ENCODE assay signal across 29 cellular contexts in genomic region chr2:161763153-161763552, GRCh38.
"Had no signal": no experiment of that assay in that cellular context is flagged by ENCODE, and none has a peak within 500 bp of the region (broad histone marks: within the 10 kb centered on the region; RNA-seq: fewer than 3 reads in every experiment).

No MANE protein-coding gene starts in this region.

- H3K36me3 ChIP-seq: stomach, suprapubic skin, thoracic aorta, thyroid gland, tibial artery, tibial nerve, transverse colon, upper lobe of left lung, upper lobe of right lung, uterus, vagina had no signal

- H3K4me3 ChIP-seq: stomach, suprapubic skin, testis, thoracic aorta, thyroid gland, tibial artery, tibial nerve, transverse colon, upper lobe of left lung, upper lobe of right lung, uterus, vagina had no signal

- ATAC-seq: stimulated activated effector memory CD8-positive, alpha-beta T cell treated with anti-CD3 and anti-CD28 coated beads, Interleukin-12 subunit alpha, Interleukin-12 subunit beta, amount 100 ng/mL, for 72 hours; stimulated activated memory B cell treated with anti-CD40 and anti-IgM and Interleukin-4, amounts not matched to agents 10 μg/mL and 1 μg/mL and 100 μg/mL, for 72 hours; stimulated activated naive B cell treated with anti-CD40 and anti-IgM and Interleukin-4, amounts not matched to agents 10 μg/mL and 1 μg/mL and 100 μg/mL, for 72 hours; stimulated activated naive CD8-positive, alpha-beta T cell treated with anti-CD3 and anti-CD28 coated beads, Interleukin-15, amount 100 ng/mL, for 72 hours; stimulated activated naive CD8-positive, alpha-beta T cell treated with anti-CD3 and anti-CD28 coated beads, Interleukin-15, Interleukin-2, amounts not matched to agents 100 U/mL and 50 U/mL, for 24 hours; upper lobe of right lung had no signal

- H3K27me3 ChIP-seq: stomach, suprapubic skin, testis, thyroid gland, tibial artery, tibial nerve, transverse colon, upper lobe of left lung, upper lobe of right lung, uterus, vagina had no signal

- H3K27ac Mint-ChIP-seq: stimulated activated effector memory CD8-positive, alpha-beta T cell treated with anti-CD3 and anti-CD28 coated beads, Interleukin-12 subunit alpha, Interleukin-12 subunit beta, amount 100 ng/mL, for 72 hours; stimulated activated memory B cell treated with anti-CD40 and anti-IgM and Interleukin-4, amounts not matched to agents 10 μg/mL and 1 μg/mL and 100 μg/mL, for 72 hours; stimulated activated naive B cell treated with anti-CD40 and anti-IgM and Interleukin-4, amounts not matched to agents 10 μg/mL and 1 μg/mL and 100 μg/mL, for 72 hours; stimulated activated naive CD8-positive, alpha-beta T cell treated with anti-CD3 and anti-CD28 coated beads, Interleukin-15, amount 100 ng/mL, for 72 hours; stimulated activated naive CD8-positive, alpha-beta T cell treated with anti-CD3 and anti-CD28 coated beads, Interleukin-15, Interleukin-2, amounts not matched to agents 100 ng/mL and 50 ng/mL, for 24 hours; type B pancreatic cell had no signal

- H3K27me3 Mint-ChIP-seq: stimulated activated memory B cell treated with anti-CD40 and anti-IgM and Interleukin-4, amounts not matched to agents 10 μg/mL and 1 μg/mL and 100 μg/mL, for 72 hours; stimulated activated naive B cell treated with anti-CD40 and anti-IgM and Interleukin-4, amounts not matched to agents 10 μg/mL and 1 μg/mL and 100 μg/mL, for 72 hours; stimulated activated naive CD8-positive, alpha-beta T cell treated with anti-CD3 and anti-CD28 coated beads, Interleukin-15, amount 100 ng/mL, for 72 hours; type B pancreatic cell had no signal

- H3K36me3 Mint-ChIP-seq: stimulated activated effector memory CD8-positive, alpha-beta T cell treated with anti-CD3 and anti-CD28 coated beads, Interleukin-12 subunit alpha, Interleukin-12 subunit beta, amount 100 ng/mL, for 72 hours; stimulated activated memory B cell treated with anti-CD40 and anti-IgM and Interleukin-4, amounts not matched to agents 10 μg/mL and 1 μg/mL and 100 μg/mL, for 72 hours; stimulated activated naive B cell treated with anti-CD40 and anti-IgM and Interleukin-4, amounts not matched to agents 10 μg/mL and 1 μg/mL and 100 μg/mL, for 72 hours; type B pancreatic cell had no signal

- H3K9me3 Mint-ChIP-seq: stimulated activated effector memory CD8-positive, alpha-beta T cell treated with anti-CD3 and anti-CD28 coated beads, Interleukin-12 subunit alpha, Interleukin-12 subunit beta, amount 100 ng/mL, for 72 hours; stimulated activated memory B cell treated with anti-CD40 and anti-IgM and Interleukin-4, amounts not matched to agents 10 μg/mL and 1 μg/mL and 100 μg/mL, for 72 hours; stimulated activated naive CD8-positive, alpha-beta T cell treated with anti-CD3 and anti-CD28 coated beads, Interleukin-15, amount 100 ng/mL, for 72 hours; stimulated activated naive CD8-positive, alpha-beta T cell treated with anti-CD3 and anti-CD28 coated beads, Interleukin-15, Interleukin-2, amounts not matched to agents 100 ng/mL and 50 ng/mL, for 24 hours; type B pancreatic cell had no signal

- FAIRE-seq: urothelium cell line had no signal

- DNase-seq: stimulated activated CD4-positive, alpha-beta T cell treated with anti-CD3 and anti-CD28 coated beads, Interleukin-2, amount 100 ng/mL, for 48 hours; stimulated activated CD4-positive, alpha-beta T cell treated with anti-CD3 and anti-CD28 coated beads, Interleukin-4, amount 100 ng/mL, for 1 hour; stimulated activated CD4-positive, alpha-beta T cell treated with anti-CD3 and anti-CD28 coated beads, Interleukin-4, amount 100 ng/mL, for 24 hours; stimulated activated CD4-positive, alpha-beta T cell treated with anti-CD3 and anti-CD28 coated beads, Interleukin-4, amount 100 ng/mL, for 4 hours; stimulated activated CD8-positive, alpha-beta memory T cell treated with anti-CD3 and anti-CD28 coated beads, Interleukin-4, amount 100 ng/mL, for 48 hours; stimulated activated naive B cell treated with anti-CD40 and anti-IgM and Interleukin-4, amounts not matched to agents 10 μg/mL and 1 μg/mL and 100 μg/mL, for 72 hours; stimulated activated naive CD4-positive, alpha-beta T cell; stimulated activated naive CD4-positive, alpha-beta T cell treated with Interleukin-2 at 50 U/mL for 16 hours; stimulated activated naive CD8-positive, alpha-beta T cell treated with anti-CD3 and anti-CD28 coated beads, Interleukin-15, amount 100 ng/mL, for 72 hours; stimulated activated naive CD8-positive, alpha-beta T cell treated with anti-CD3 and anti-CD28 coated beads, Interleukin-15, Interleukin-2, amounts not matched to agents 100 U/mL and 50 U/mL, for 24 hours; stomach; substantia nigra; testis; thyroid gland; tibial artery; transverse colon; trophoblast cell; upper lobe of left lung; upper lobe of right lung; uterus had no signal

- H3K4me1 ChIP-seq: stomach, suprapubic skin, testis, thyroid gland, tibial artery, tibial nerve, upper lobe of left lung, upper lobe of right lung, uterus, vagina had no signal

- H3K9me3 ChIP-seq: stomach, suprapubic skin, testis, thoracic aorta, thyroid gland, tibial artery, tibial nerve, transverse colon, upper lobe of left lung, upper lobe of right lung, uterus, vagina had no signal

- H3K27ac ChIP-seq: stomach, suprapubic skin, testis, thoracic aorta, thyroid gland, tibial artery, tibial nerve, transverse colon, upper lobe of left lung, upper lobe of right lung, uterus, vagina had no signal

- H3K4me1 Mint-ChIP-seq: stimulated activated effector memory CD8-positive, alpha-beta T cell treated with anti-CD3 and anti-CD28 coated beads, Interleukin-12 subunit alpha, Interleukin-12 subunit beta, amount 100 ng/mL, for 72 hours; stimulated activated memory B cell treated with anti-CD40 and anti-IgM and Interleukin-4, amounts not matched to agents 10 μg/mL and 1 μg/mL and 100 μg/mL, for 72 hours; stimulated activated naive B cell treated with anti-CD40 and anti-IgM and Interleukin-4, amounts not matched to agents 10 μg/mL and 1 μg/mL and 100 μg/mL, for 72 hours; stimulated activated naive CD8-positive, alpha-beta T cell treated with anti-CD3 and anti-CD28 coated beads, Interleukin-15, amount 100 ng/mL, for 72 hours had no signal

- H3K4me3 Mint-ChIP-seq: stimulated activated effector memory CD8-positive, alpha-beta T cell treated with anti-CD3 and anti-CD28 coated beads, Interleukin-12 subunit alpha, Interleukin-12 subunit beta, amount 100 ng/mL, for 72 hours; stimulated activated memory B cell treated with anti-CD40 and anti-IgM and Interleukin-4, amounts not matched to agents 10 μg/mL and 1 μg/mL and 100 μg/mL, for 72 hours; stimulated activated naive B cell treated with anti-CD40 and anti-IgM and Interleukin-4, amounts not matched to agents 10 μg/mL and 1 μg/mL and 100 μg/mL, for 72 hours; stimulated activated naive CD8-positive, alpha-beta T cell treated with anti-CD3 and anti-CD28 coated beads, Interleukin-15, amount 100 ng/mL, for 72 hours; stimulated activated naive CD8-positive, alpha-beta T cell treated with anti-CD3 and anti-CD28 coated beads, Interleukin-15, Interleukin-2, amounts not matched to agents 100 ng/mL and 50 ng/mL, for 24 hours; type B pancreatic cell had no signal
